ENCODE assay signal across 9 cellular contexts in genomic region chr9:928363-929042, GRCh38. TPM values are rescaled to one million over a fixed set of nuclear protein-coding genes. Genes with fewer than 3 reads are reported as not detected.
DNase-seq lines count a peak whose midpoint lies in the region; ATAC-seq, FAIRE-seq and TF ChIP-seq lines count a peak whose summit lies in the region.
"Had no signal": no experiment of that assay in that cellular context is flagged by ENCODE, and none has a peak within 500 bp of the region (broad histone marks: within the 10 kb centered on the region; RNA-seq: fewer than 3 reads in every experiment).

No MANE protein-coding gene starts in this region.

- no peaks in the 10 kb centered on the region for H3K9me2 ChIP-seq in Karpas-422 (replicated peaks; ENCODE audit: insufficient read depth, low read length)

- H3K4me3 Mint-ChIP-seq in activated T-helper 17 cell treated with anti-CD3 and anti-CD28 coated beads, Interleukin-2, amount 50 U/mL, for 72 hours = no peak overlapping the region

- H3K4me3 ChIP-seq in Karpas-422 (ENCODE audit: low read length) = no peak overlapping the region
- H3K4me3 ChIP-seq in epithelial cell of proximal tubule (ENCODE audit: low read depth, low read length) = no peak overlapping the region
- H3K4me3 ChIP-seq in mesenchymal stem cell (ENCODE audit: insufficient read depth in 1 of 2, low read depth in 1 of 2, low read length in 2 of 2) = no peak overlapping the region
- no peak overlapping the region for H3K4me3 ChIP-seq in suprapubic skin
- H3K4me3 ChIP-seq: SJCRH30 had no signal

- 66% methylated on average over 4 of the region's 6 CpGs for WGBS in mesenchymal stem cell
- WGBS in suprapubic skin = 79% methylated on average over 6 of the region's 6 CpGs

- TF ChIP-seq POLR2A in suprapubic skin (IDR thresholded peaks at IDR 0.05) = no peak

- no peak overlapping the region for H2AK5ac ChIP-seq in mesenchymal stem cell (ENCODE audit: low read length, severe bottlenecking)

- H3K27ac ChIP-seq in Karpas-422 (ENCODE audit: low read length) = no peak overlapping the region
- no peak overlapping the region for H3K27ac ChIP-seq in mesenchymal stem cell (ENCODE audit: low read length, poor library complexity, severe bottlenecking)
- no peak overlapping the region for H3K27ac ChIP-seq in suprapubic skin
- H3K27ac ChIP-seq: SJCRH30 had no signal

- DNase-seq in D721Med (ENCODE audit: insufficient read length, low spot score) (no peak), Karpas-422 (peak; percentile 70), epithelial cell of proximal tubule (ENCODE audit: low read depth) (peak; percentile 37), mesenchymal stem cell (no peak), suprapubic skin (ENCODE audit: low spot score in 2 of 2) (no peak), UCSD-AML1 (lab: John Stamatoyannopoulos, UW; ENCODE audit: unreplicated experiment) (no peak)

- no peak overlapping the region for H3K14ac ChIP-seq in mesenchymal stem cell (ENCODE audit: low read length in 2 of 2)

- no peaks in the 10 kb centered on the region for H3K27me3 ChIP-seq in Karpas-422 (ENCODE audit: low read length)
- H3K27me3 ChIP-seq in mesenchymal stem cell (ENCODE audit: control insufficient read depth in 1 of 2, insufficient read depth in 1 of 2, low read length in 2 of 2) = peaks cover 0 to 18% of the 10 kb centered on the region in 2 experiments
- H3K27me3 ChIP-seq in suprapubic skin = peaks cover 8% of the 10 kb centered on the region
- H3K27me3 ChIP-seq: SJCRH30 had no signal

- FAIRE-seq in D721Med (lab: Jason Lieb, UNC) = no peak

- H2BK5ac ChIP-seq in mesenchymal stem cell (ENCODE audit: low read depth, low read length, poor library complexity, severe bottlenecking) = no peak overlapping the region

- H3K79me1 ChIP-seq in mesenchymal stem cell (replicated peaks; ENCODE audit: low read length, poor library complexity, severe bottlenecking) = no peaks in the 10 kb centered on the region

- H4K20me1 ChIP-seq in Karpas-422 (ENCODE audit: insufficient read depth, low read depth, low read length) = no peaks in the 10 kb centered on the region

- no peaks in the 10 kb centered on the region for H3K79me2 ChIP-seq in Karpas-422 (ENCODE audit: low read length)

- no peaks in the 10 kb centered on the region for H3K4me1 Mint-ChIP-seq in activated T-helper 17 cell treated with anti-CD3 and anti-CD28 coated beads, Interleukin-2, amount 50 U/mL, for 72 hours

- peak; percentile 38 for TF ChIP-seq CTCF in D721Med (IDR thresholded peaks at IDR 0.05; ENCODE audit: insufficient read depth, missing control alignments)
- peak; percentile 84 for TF ChIP-seq CTCF in epithelial cell of proximal tubule (conservative IDR thresholded peaks at IDR 0.05; ENCODE audit: low read depth, low read length)
- TF ChIP-seq CTCF in suprapubic skin (IDR thresholded peaks at IDR 0.05) = peak in 1 of 2 donors; percentile 31

- peak; percentile 85 for ATAC-seq in GM19351 (IDR thresholded peaks at IDR 0.05; ENCODE audit: unreplicated experiment)
- no peak for ATAC-seq in activated T-helper 17 cell treated with anti-CD3 and anti-CD28 coated beads, Interleukin-2, amount 50 U/mL, for 72 hours (replicated peaks)

- H2BK120ac ChIP-seq in mesenchymal stem cell (ENCODE audit: low read depth, low read length) = no peak overlapping the region

- H3K36me3 Mint-ChIP-seq in activated T-helper 17 cell treated with anti-CD3 and anti-CD28 coated beads, Interleukin-2, amount 50 U/mL, for 72 hours (ENCODE audit: low read depth) = no peaks in the 10 kb centered on the region

- H3K9ac ChIP-seq in Karpas-422 (ENCODE audit: low read length) = no peak overlapping the region
- no peak overlapping the region for H3K9ac ChIP-seq in mesenchymal stem cell (ENCODE audit: low read length)

- no peaks in the 10 kb centered on the region for H3K9me3 Mint-ChIP-seq in activated T-helper 17 cell treated with anti-CD3 and anti-CD28 coated beads, Interleukin-2, amount 50 U/mL, for 72 hours

- H3K36me3 ChIP-seq in Karpas-422 (ENCODE audit: insufficient read depth, low read length) = no peaks in the 10 kb centered on the region
- H3K36me3 ChIP-seq in mesenchymal stem cell (ENCODE audit: control insufficient read depth in 1 of 2, insufficient read depth in 2 of 2, low read depth in 1 of 2, low read length in 2 of 2) = no peaks in the 10 kb centered on the region
- H3K36me3 ChIP-seq in suprapubic skin = no peaks in the 10 kb centered on the region
- H3K36me3 ChIP-seq: SJCRH30 had no signal

- H2BK15ac ChIP-seq in mesenchymal stem cell (ENCODE audit: low read depth, poor library complexity, severe bottlenecking) = no peak overlapping the region

- no peak overlapping the region for H4K8ac ChIP-seq in mesenchymal stem cell (ENCODE audit: low read length)

- H2AFZ ChIP-seq in Karpas-422 (ENCODE audit: low read length) (no peak overlapping the region), mesenchymal stem cell (ENCODE audit: low read depth, low read length) (no peak overlapping the region)

- no peak overlapping the region for H3K4me2 ChIP-seq in Karpas-422 (ENCODE audit: low read depth, low read length, poor library complexity, severe bottlenecking)
- no peak overlapping the region for H3K4me2 ChIP-seq in mesenchymal stem cell (ENCODE audit: low read length, poor library complexity, severe bottlenecking)

- no peak overlapping the region for H4K91ac ChIP-seq in mesenchymal stem cell (ENCODE audit: low read length)

- no peak overlapping the region for H3K4ac ChIP-seq in mesenchymal stem cell (ENCODE audit: low read depth in 1 of 2, low read length in 2 of 2)

- H3K18ac ChIP-seq in mesenchymal stem cell (ENCODE audit: low read depth in 1 of 2, low read length in 2 of 2) = no peak overlapping the region

- H3K9me3 ChIP-seq in Karpas-422 (ENCODE audit: low read length) = no peaks in the 10 kb centered on the region
- no peaks in the 10 kb centered on the region for H3K9me3 ChIP-seq in mesenchymal stem cell (ENCODE audit: control insufficient read depth, low read length)
- H3K9me3 ChIP-seq in suprapubic skin = no peaks in the 10 kb centered on the region
- H3K9me3 ChIP-seq: SJCRH30 had no signal

- no peak for TF ChIP-seq EP300 in suprapubic skin (IDR thresholded peaks at IDR 0.05)

- H2BK12ac ChIP-seq in mesenchymal stem cell (ENCODE audit: low read length in 2 of 2) = no peak overlapping the region

- H3K23ac ChIP-seq in mesenchymal stem cell (ENCODE audit: low read length in 2 of 2) = no peak overlapping the region

- H3K4me1 ChIP-seq in Karpas-422 (ENCODE audit: low read length) = no peaks in the 10 kb centered on the region
- H3K4me1 ChIP-seq in mesenchymal stem cell (ENCODE audit: control insufficient read depth, insufficient read depth, low read depth, low read length) = no peaks in the 10 kb centered on the region
- no peaks in the 10 kb centered on the region for H3K4me1 ChIP-seq in suprapubic skin
- H3K4me1 ChIP-seq: SJCRH30 had no signal

- H3K27me3 Mint-ChIP-seq in activated T-helper 17 cell treated with anti-CD3 and anti-CD28 coated beads, Interleukin-2, amount 50 U/mL, for 72 hours = peaks cover 23% of the 10 kb centered on the region

- no peak overlapping the region for H3K27ac Mint-ChIP-seq in activated T-helper 17 cell treated with anti-CD3 and anti-CD28 coated beads, Interleukin-2, amount 50 U/mL, for 72 hours

RNA-seq across cellular contexts. Expression of gene DMRT3, which starts 48.0 kb away (rescaled TPM):
- not detected in 2 replicates for total RNA-seq in Karpas-422 (2014; rRNA removed; shearing (Covaris generic); ENCODE audit: low replicate concordance)
- 0.29 and 1.4 TPM in 2 replicates for total RNA-seq in epithelial cell of proximal tubule
- not detected for polyA plus RNA-seq in mesenchymal stem cell (2013, experiment 1 of 2)
- not detected for polyA plus RNA-seq in mesenchymal stem cell (2013, experiment 2 of 2)
- under 1 TPM in 1 of 4 donors, not detected in 3; 0.42 TPM for total RNA-seq in suprapubic skin
- not detected for total RNA-seq in activated T-helper 17 cell treated with anti-CD3 and anti-CD28 coated beads, Interleukin-2, amount 50 U/mL, for 72 hours
- total RNA-seq: SJCRH30 had no signal

Comparison
In these comparisons a context has a peak if more than half of its experiments do, and no peak if none do; other contexts are left out.
1. DNase-seq: peak in Karpas-422 (single experiment) and epithelial cell of proximal tubule (single experiment); none in D721Med (single experiment), mesenchymal stem cell (single experiment), suprapubic skin (0 of 2) and UCSD-AML1 (single experiment).